ENCODE assay signal across 17 cellular contexts in the genomic region with DNA sequence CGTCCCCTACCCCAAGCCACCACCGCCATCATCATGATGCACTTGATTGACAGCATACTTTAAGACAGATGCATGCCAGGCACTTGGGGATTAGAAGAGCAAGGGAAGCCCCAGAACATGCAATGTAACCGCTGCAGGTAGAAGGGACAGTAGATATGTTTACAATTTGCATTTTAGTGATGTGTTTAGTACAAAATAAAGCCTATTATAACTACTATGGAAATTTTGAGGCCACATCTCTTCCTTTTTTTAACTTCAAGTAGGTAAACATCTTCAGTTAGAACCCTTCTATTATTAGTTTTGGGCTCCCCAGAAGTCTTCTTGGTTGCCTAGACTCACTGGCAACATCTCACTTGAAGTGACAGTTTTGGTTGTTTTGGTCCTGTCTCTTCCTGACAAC. TPM values are rescaled to one million over a fixed set of nuclear protein-coding genes. Genes with fewer than 3 reads are reported as not detected.
DNase-seq lines count a peak whose midpoint lies in the region; ATAC-seq, FAIRE-seq and TF ChIP-seq lines count a peak whose summit lies in the region.
"Had no signal": no experiment of that assay in that cellular context is flagged by ENCODE, and none has a peak within 500 bp of the region (broad histone marks: within the 10 kb centered on the region; RNA-seq: fewer than 3 reads in every experiment).

No MANE protein-coding gene starts in this region.

- H3K4me1 ChIP-seq in H1 (replicated peaks in 1 of 4; ENCODE audit: control insufficient read depth in 3 of 4, insufficient read depth in 4 of 4, low read length in 3 of 4), result no peaks in the 10 kb centered on the region; a peak in 1 of 7 replicates
- H3K4me1 ChIP-seq: breast epithelium had no signal

- CTCF ChIA-PET in H1 (lab: Charles Lee; ENCODE audit: partially characterized antibody), result no interaction called here

- no peaks in the 10 kb centered on the region for H4K20me1 ChIP-seq in H1 (replicated peaks in 1 of 2; ENCODE audit: control insufficient read depth in 1 of 2, insufficient read depth in 2 of 2, low read length in 2 of 2)

- H3K27ac ChIP-seq in H1 (ENCODE audit: low read depth, low read length), result no peak overlapping the region
- H3K27ac ChIP-seq: breast epithelium, foreskin keratinocyte, VCaP had no signal

- H4K5ac ChIP-seq in H1 (ENCODE audit: insufficient read length, low read depth, low read length), result no peak overlapping the region

- no peak overlapping the region for H3K4me2 ChIP-seq in H1 (ENCODE audit: insufficient read depth in 1 of 2, low read depth in 2 of 2, low read length in 2 of 2)

- no peaks in the 10 kb centered on the region for H3K27me3 ChIP-seq in H1 (replicated peaks in 1 of 4; ENCODE audit: control insufficient read depth in 3 of 4, extremely low read depth in 1 of 4, insufficient read depth in 3 of 4, low read length in 3 of 4)

- H3K14ac ChIP-seq in H1 (ENCODE audit: insufficient read length), result no peak overlapping the region

- no peak overlapping the region for H3K4me3 ChIP-seq in H1 (ENCODE audit: extremely low read depth in 1 of 4, insufficient read depth in 2 of 4, low read depth in 3 of 4, low read length in 4 of 4)

- no peak overlapping the region for H3K27ac Mint-ChIP-seq in type B pancreatic cell
- no peak overlapping the region for H3K27ac Mint-ChIP-seq in activated T-helper 1 cell treated with anti-CD3 and anti-CD28 coated beads, Interleukin-12 subunit alpha, Interleukin-12 subunit beta, Interleukin-2, Interleukin-4 antibody, amounts not matched to agents 30 ng/mL and 10 ng/mL and 1 ng/mL, durations not matched to agents 14 hours and 24 hours and 36 hours
- H3K27ac Mint-ChIP-seq: activated CD8-positive, alpha-beta memory T cell treated with anti-CD3 and anti-CD28 coated beads, Interleukin-2, amount 10 ng/mL, durations not matched to agents 7 days and 5 days; activated naive CD4-positive, alpha-beta T cell treated with anti-CD3 and anti-CD28 coated beads, Interleukin-2, amount 10 ng/mL, durations not matched to agents 7 days and 5 days had no signal

- H2BK120ac ChIP-seq in H1 (replicated peaks; ENCODE audit: low read depth, low read length), result no peak overlapping the region

- TF ChIP-seq POLR2A in H1 (IDR thresholded peaks at IDR 0.05; ENCODE audit: control extremely low read depth in 1 of 2, low read depth in 2 of 2, low read length in 2 of 2), result no peak

- TF ChIP-seq CTCF in H1 (IDR thresholded peaks at IDR 0.05; ENCODE audit: control extremely low read depth in 1 of 3, insufficient read depth in 1 of 3, low read depth in 1 of 3, low read length in 3 of 3) (no peak), type B pancreatic cell (conservative IDR thresholded peaks at IDR 0.05) (no peak)

- H3K4me1 Mint-ChIP-seq in type B pancreatic cell (ENCODE audit: unreplicated experiment), result no peaks in the 10 kb centered on the region
- H3K4me1 Mint-ChIP-seq in activated T-helper 1 cell treated with anti-CD3 and anti-CD28 coated beads, Interleukin-12 subunit alpha, Interleukin-12 subunit beta, Interleukin-2, Interleukin-4 antibody, amounts not matched to agents 30 ng/mL and 10 ng/mL and 1 ng/mL, durations not matched to agents 14 hours and 24 hours and 36 hours (ENCODE audit: low read depth), result no peaks in the 10 kb centered on the region
- H3K4me1 Mint-ChIP-seq: activated CD8-positive, alpha-beta memory T cell treated with anti-CD3 and anti-CD28 coated beads, Interleukin-2, amount 10 ng/mL, durations not matched to agents 7 days and 5 days had no signal

- no peaks in the 10 kb centered on the region for H3K23me2 ChIP-seq in H1 (ENCODE audit: low read depth, low read length)

- TF ChIP-seq RAD21 in H1 (IDR thresholded peaks at IDR 0.05 in 1 of 2, conservative IDR thresholded peaks at IDR 0.05 in 1 of 2; ENCODE audit: low read depth in 2 of 2, low read length in 2 of 2), result no peak

- H3K79me2 ChIP-seq in H1 (ENCODE audit: control insufficient read depth in 1 of 2, insufficient read depth in 2 of 2, low read length in 2 of 2), result no peaks in the 10 kb centered on the region

- H3K23ac ChIP-seq in H1 (ENCODE audit: insufficient read length), result no peak overlapping the region

- H3K9me3 Mint-ChIP-seq in type B pancreatic cell, result peaks cover 17% of the 10 kb centered on the region
- H3K9me3 Mint-ChIP-seq in activated T-helper 1 cell treated with anti-CD3 and anti-CD28 coated beads, Interleukin-12 subunit alpha, Interleukin-12 subunit beta, Interleukin-2, Interleukin-4 antibody, amounts not matched to agents 30 ng/mL and 10 ng/mL and 1 ng/mL, durations not matched to agents 14 hours and 24 hours and 36 hours, result no peaks in the 10 kb centered on the region
- H3K9me3 Mint-ChIP-seq: activated naive CD4-positive, alpha-beta T cell treated with anti-CD3 and anti-CD28 coated beads, Interleukin-2, amount 10 ng/mL, durations not matched to agents 7 days and 5 days had no signal

- no peak overlapping the region for H3K4ac ChIP-seq in H1 (replicated peaks; ENCODE audit: insufficient read length, low read depth, low read length)

- no peaks in the 10 kb centered on the region for H3K36me3 Mint-ChIP-seq in type B pancreatic cell
- H3K36me3 Mint-ChIP-seq in activated T-helper 1 cell treated with anti-CD3 and anti-CD28 coated beads, Interleukin-12 subunit alpha, Interleukin-12 subunit beta, Interleukin-2, Interleukin-4 antibody, amounts not matched to agents 30 ng/mL and 10 ng/mL and 1 ng/mL, durations not matched to agents 14 hours and 24 hours and 36 hours (ENCODE audit: low read depth), result no peaks in the 10 kb centered on the region
- H3K36me3 Mint-ChIP-seq: activated CD8-positive, alpha-beta memory T cell treated with anti-CD3 and anti-CD28 coated beads, Interleukin-2, amount 10 ng/mL, durations not matched to agents 7 days and 5 days; activated naive CD4-positive, alpha-beta T cell treated with anti-CD3 and anti-CD28 coated beads, Interleukin-2, amount 10 ng/mL, durations not matched to agents 7 days and 5 days had no signal

- WGBS in H1 (ENCODE audit: extremely low coverage in 1 of 2, insufficient coverage in 1 of 2, insufficient read length in 1 of 2, insufficient replicate concordance in 2 of 2, low coverage in 1 of 2, low lambda C conversion rate in 2 of 2, missing lambda C conversion rate in 1 of 2), 2 experiments, result 93% methylated on average over 3 of the region's 3 CpGs; no CpG with 5 or more reads in 1 of the 2 experiments

- H4K8ac ChIP-seq in H1 (ENCODE audit: extremely low read depth, insufficient read depth, low read length), result no peak overlapping the region

- peak overlapping the region; percentile 78; the same call in 1 of the 2 replicates for H2BK12ac ChIP-seq in H1 (ENCODE audit: low read depth, low read length)

- 0 out of 2 replicates have a peak overlapping the region, but pooled peaks have one; percentile 34 for H2BK20ac ChIP-seq in H1 (ENCODE audit: low read length)

- no peak overlapping the region for H3K4me3 Mint-ChIP-seq in type B pancreatic cell
- H3K4me3 Mint-ChIP-seq in activated T-helper 1 cell treated with anti-CD3 and anti-CD28 coated beads, Interleukin-12 subunit alpha, Interleukin-12 subunit beta, Interleukin-2, Interleukin-4 antibody, amounts not matched to agents 30 ng/mL and 10 ng/mL and 1 ng/mL, durations not matched to agents 14 hours and 24 hours and 36 hours, result no peak overlapping the region
- H3K4me3 Mint-ChIP-seq: activated CD8-positive, alpha-beta memory T cell treated with anti-CD3 and anti-CD28 coated beads, Interleukin-2, amount 10 ng/mL, durations not matched to agents 7 days and 5 days; activated naive CD4-positive, alpha-beta T cell treated with anti-CD3 and anti-CD28 coated beads, Interleukin-2, amount 10 ng/mL, durations not matched to agents 7 days and 5 days had no signal

- H2BK15ac ChIP-seq in H1 (ENCODE audit: low read length), result no peak overlapping the region

- H3K9me3 ChIP-seq in H1 (ENCODE audit: insufficient read depth in 2 of 2, low read depth in 1 of 2, low read length in 1 of 2), result peaks cover 0 to 4% of the 10 kb centered on the region in 2 experiments; a peak in 1 of 4 replicates
- H3K9me3 ChIP-seq: breast epithelium had no signal

- H2AFZ ChIP-seq in H1 (ENCODE audit: low read length), result no peak overlapping the region

- no peaks in the 10 kb centered on the region for H3K36me3 ChIP-seq in H1 (ENCODE audit: control insufficient read depth in 2 of 4, insufficient read depth in 4 of 4, low read length in 3 of 4)
- H3K36me3 ChIP-seq: breast epithelium had no signal

- no peak overlapping the region for H3K56ac ChIP-seq in H1 (replicated peaks; ENCODE audit: insufficient read length, low read depth, low read length)

- no peak for FAIRE-seq in H1 (lab: Jason Lieb, UNC)

- no peak for TF ChIP-seq EP300 in H1 (IDR thresholded peaks at IDR 0.05; ENCODE audit: borderline replicate concordance in 1 of 2, low read depth in 2 of 2, low read length in 2 of 2)

- H2BK5ac ChIP-seq in H1 (ENCODE audit: low read depth, low read length), result no peak overlapping the region

- no peak overlapping the region for H4K91ac ChIP-seq in H1 (replicated peaks; ENCODE audit: insufficient read length, low read length)

- peak; percentile 55 for ATAC-seq in GM18519 (IDR thresholded peaks at IDR 0.05; ENCODE audit: low FRiP score, unreplicated experiment)
- ATAC-seq in GM21390 (IDR thresholded peaks at IDR 0.05; ENCODE audit: unreplicated experiment), result peak; percentile 58
- ATAC-seq in HG03025 (IDR thresholded peaks at IDR 0.05; ENCODE audit: low FRiP score, unreplicated experiment), result peak; percentile 66
- ATAC-seq: activated CD8-positive, alpha-beta memory T cell treated with anti-CD3 and anti-CD28 coated beads, Interleukin-2, amount 10 ng/mL, durations not matched to agents 7 days and 5 days had no signal

- H3K79me1 ChIP-seq in H1 (ENCODE audit: low read depth, low read length), result no peaks in the 10 kb centered on the region

- intact Hi-C loops in activated T-helper 1 cell treated with anti-CD3 and anti-CD28 coated beads, Interleukin-12 subunit alpha, Interleukin-12 subunit beta, Interleukin-2, Interleukin-4 antibody, amounts not matched to agents 30 ng/mL and 10 ng/mL and 1 ng/mL, durations not matched to agents 14 hours and 24 hours and 36 hours (cut with micrococcal nuclease), result no loop called here

- peaks cover 74% of the 10 kb centered on the region for H3K27me3 Mint-ChIP-seq in type B pancreatic cell
- peaks cover 63% of the 10 kb centered on the region for H3K27me3 Mint-ChIP-seq in activated T-helper 1 cell treated with anti-CD3 and anti-CD28 coated beads, Interleukin-12 subunit alpha, Interleukin-12 subunit beta, Interleukin-2, Interleukin-4 antibody, amounts not matched to agents 30 ng/mL and 10 ng/mL and 1 ng/mL, durations not matched to agents 14 hours and 24 hours and 36 hours (ENCODE audit: insufficient read depth)

- no peak for DNase-seq in H1 (ENCODE audit: low read depth in 1 of 2, low spot score in 2 of 2)
- no peak for DNase-seq in type B pancreatic cell (ENCODE audit: extremely low spot score, unreplicated experiment)
- no peak for DNase-seq in central memory CD4-positive, alpha-beta T cell
- no peak for DNase-seq in GM19238 (ENCODE audit: insufficient read length, low spot score)
- no peak for DNase-seq in activated T-helper 1 cell treated with anti-CD3 and anti-CD28 coated beads, Interleukin-12 subunit alpha, Interleukin-12 subunit beta, Interleukin-2, Interleukin-4 antibody, amounts not matched to agents 30 ng/mL and 10 ng/mL and 1 ng/mL, durations not matched to agents 14 hours and 24 hours and 36 hours (ENCODE audit: low spot score)
- DNase-seq: activated CD8-positive, alpha-beta memory T cell treated with anti-CD3 and anti-CD28 coated beads, Interleukin-2, amount 10 ng/mL, durations not matched to agents 7 days and 5 days; activated naive CD4-positive, alpha-beta T cell treated with anti-CD3 and anti-CD28 coated beads, Interleukin-2, amount 10 ng/mL, durations not matched to agents 7 days and 5 days; DMS53; effector memory CD4-positive, alpha-beta T cell; foreskin keratinocyte; NCI-H2029 had no signal

- H3K18ac ChIP-seq in H1 (ENCODE audit: extremely low read depth, low read length), result no peak overlapping the region

- no peak overlapping the region for H3K9ac ChIP-seq in H1 (replicated peaks in 1 of 4; ENCODE audit: extremely low read depth in 1 of 4, low read depth in 3 of 4, low read length in 3 of 4)

- no peak overlapping the region for H2AK5ac ChIP-seq in H1 (ENCODE audit: low read depth, low read length)

- POLR2A ChIA-PET in H1 (lab: Charles Lee; ENCODE audit: partially characterized antibody), result no interaction called here

RNA-seq across cellular contexts. Expression of gene CR1L, which starts 25.3 kb away (rescaled TPM):
- total RNA-seq in H1 (2021; fragmentation: NEBNext Ultra II Directional; extraction: Animal tissue kit (Norgen Biotek cat#: 25700)), result not detected in 2 replicates
- polyA plus RNA-seq in H1 (2011; rRNA removed), result 0.19 and 0.39 TPM in 2 replicates
- 0.37 TPM for polyA plus RNA-seq in H1 (2011; cell fraction: cytosol; rRNA removed)
- 0.40 TPM for polyA plus RNA-seq in H1 (2011; cell fraction: nucleus; rRNA removed)
- polyA plus RNA-seq in H1 (2012, experiment 1 of 2), result 0.32 TPM in 1 of 4 replicates, not detected in the others
- polyA plus RNA-seq in H1 (2012, experiment 2 of 2), result not detected
- 0.22 TPM for polyA plus RNA-seq in H1 (2013, experiment 1 of 2)
- polyA plus RNA-seq in H1 (2013, experiment 2 of 2), result 0.46 TPM
- 0.09 TPM in 1 of 2 replicates, not detected in the other for polyA minus RNA-seq in H1 (2011; rRNA and poly(A)+ RNA removed)
- not detected for polyA minus RNA-seq in H1 (2011; cell fraction: cytosol; rRNA and poly(A)+ RNA removed)
- polyA minus RNA-seq in H1 (2011; cell fraction: nucleus; rRNA and poly(A)+ RNA removed), result not detected
- not detected in 2 replicates for total RNA-seq in type B pancreatic cell (ENCODE audit: low replicate concordance)
- total RNA-seq in activated T-helper 1 cell treated with anti-CD3 and anti-CD28 coated beads, Interleukin-12 subunit alpha, Interleukin-12 subunit beta, Interleukin-2, Interleukin-4 antibody, amounts not matched to agents 30 ng/mL and 10 ng/mL and 1 ng/mL, durations not matched to agents 14 hours and 24 hours and 36 hours, result not detected in 2 replicates
- total RNA-seq: activated CD8-positive, alpha-beta memory T cell treated with anti-CD3 and anti-CD28 coated beads, Interleukin-2, amount 10 ng/mL, durations not matched to agents 7 days and 5 days; breast epithelium; foreskin keratinocyte had no signal
- polyA plus RNA-seq: foreskin keratinocyte, keratinocyte had no signal
